14 cellular contexts compared by ENCODE assay signal in the genomic region with DNA sequence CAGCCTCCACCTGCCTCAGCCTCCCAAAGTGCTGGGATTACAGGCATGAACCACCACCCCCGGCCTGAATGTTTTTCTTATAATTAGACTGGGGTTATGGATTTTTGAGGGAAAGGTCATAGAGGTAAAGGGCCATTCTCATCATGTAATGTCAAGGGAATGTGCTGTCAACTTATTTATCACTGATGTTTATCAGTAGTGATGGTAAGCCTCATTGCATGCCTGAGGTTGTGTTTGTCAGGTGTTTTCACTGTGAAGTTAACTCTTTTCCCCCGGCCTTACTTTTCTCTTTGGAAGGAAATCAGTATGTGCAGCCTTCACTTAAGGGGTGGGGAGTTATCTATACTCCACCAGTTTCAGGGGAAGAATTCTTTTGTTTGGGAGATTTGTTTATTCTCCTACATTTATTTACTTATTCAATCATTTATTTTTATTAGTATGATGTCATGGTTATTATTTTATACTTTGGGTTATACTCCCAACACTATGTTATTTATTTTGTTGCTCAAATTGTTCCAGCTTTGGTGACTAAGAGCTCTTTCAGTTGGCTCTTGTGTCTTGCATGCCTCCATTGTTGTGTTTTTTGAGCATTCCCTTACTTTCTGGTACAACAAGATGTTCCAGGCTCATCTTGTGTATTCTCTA.
"Had no signal": no experiment of that assay in that cellular context is flagged by ENCODE, and none has a peak within 500 bp of the region (broad histone marks: within the 10 kb centered on the region; RNA-seq: fewer than 3 reads in every experiment).

No MANE protein-coding gene starts in this region.

- H3K36me3 ChIP-seq: heart left ventricle, left lung, pancreas, vagina had no signal

- H3K9me3 ChIP-seq: heart left ventricle, left lung, pancreas, vagina had no signal

- H3K27ac Mint-ChIP-seq: activated B cell treated with CpG ODN at 0.5 μM for 24 hours; activated CD4-positive, alpha-beta T cell treated with anti-CD3 and anti-CD28 coated beads, Interleukin-2, amount 10 ng/mL, durations not matched to agents 24 days and 14 days; activated T-helper 2 cell treated with anti-CD3 and anti-CD28 coated beads, Interferon-gamma antibody, Interleukin-2, Interleukin-4, amounts not matched to agents 10 μg/mL and 5 μg/mL and 100 μg/mL, durations not matched to agents 14 hours and 24 hours and 36 hours; T-helper 17 cell had no signal

- H3K27me3 Mint-ChIP-seq: activated B cell treated with CpG ODN at 0.5 μM for 24 hours; activated CD4-positive, alpha-beta T cell treated with anti-CD3 and anti-CD28 coated beads, Interleukin-2, amount 10 ng/mL, durations not matched to agents 24 days and 14 days; T-helper 17 cell had no signal

- H3K27ac ChIP-seq: heart left ventricle, left lung, pancreas, vagina had no signal

- H3K4me3 ChIP-seq: heart left ventricle, left lung, pancreas, vagina had no signal

- H3K4me3 Mint-ChIP-seq: activated B cell treated with CpG ODN at 0.5 μM for 24 hours; activated CD4-positive, alpha-beta T cell treated with anti-CD3 and anti-CD28 coated beads, Interleukin-2, amount 10 ng/mL, durations not matched to agents 24 days and 14 days; T-helper 17 cell had no signal

- H3K9me3 Mint-ChIP-seq: activated B cell treated with CpG ODN at 0.5 μM for 24 hours; activated CD4-positive, alpha-beta T cell treated with anti-CD3 and anti-CD28 coated beads, Interleukin-2, amount 10 ng/mL, durations not matched to agents 24 days and 14 days; activated naive CD4-positive, alpha-beta T cell treated with anti-CD3 and anti-CD28 coated beads, Interleukin-2, amount 50 U/mL, for 72 hours; activated T-helper 2 cell treated with anti-CD3 and anti-CD28 coated beads, Interferon-gamma antibody, Interleukin-2, Interleukin-4, amounts not matched to agents 10 μg/mL and 5 μg/mL and 100 μg/mL, durations not matched to agents 14 hours and 24 hours and 36 hours had no signal

- ATAC-seq: activated naive CD4-positive, alpha-beta T cell treated with anti-CD3 and anti-CD28 coated beads, Interleukin-2, amount 50 U/mL, for 72 hours; heart left ventricle; left lung; pancreas; T-helper 17 cell had no signal

- DNase-seq: activated B cell treated with CpG ODN at 0.5 μM for 24 hours; activated CD4-positive, alpha-beta T cell treated with anti-CD3 and anti-CD28 coated beads, Interleukin-2, amount 10 ng/mL, durations not matched to agents 24 days and 14 days; activated T-cell treated with anti-CD3 and anti-CD28 coated beads for 4 hours; aorta; heart left ventricle; left lung; mesenchymal stem cell; pancreas; stimulated activated CD4-positive, alpha-beta T cell treated with anti-CD3 and anti-CD28 coated beads, Interleukin-4, amount 100 ng/mL, for 1 hour; stimulated activated CD8-positive, alpha-beta memory T cell treated with anti-CD3 and anti-CD28 coated beads, Interleukin-4, amount 100 ng/mL, for 48 hours; T-helper 17 cell had no signal

- H3K27me3 ChIP-seq: heart left ventricle, left lung, pancreas, vagina had no signal
